ENCODE assay signal across 8 cellular contexts in genomic region chr7:95687759-95688343, GRCh38.
DNase-seq lines count a peak whose midpoint lies in the region; FAIRE-seq and TF ChIP-seq lines count a peak whose summit lies in the region.

No MANE protein-coding gene starts in this region.

- H3K9me3 ChIP-seq in ascending aorta: no peaks in the 10 kb centered on the region

- H3K27ac ChIP-seq in 22Rv1 (no peak overlapping the region), ascending aorta (no peak overlapping the region)

- H3K27me3 ChIP-seq in ascending aorta (no peaks in the 10 kb centered on the region), kidney epithelial cell (ENCODE audit: control insufficient read depth, insufficient read depth, low read length) (no peaks in the 10 kb centered on the region)

- FAIRE-seq in GM12892 (lab: Jason Lieb, UNC): peak; percentile 91

- intact Hi-C loops in ascending aorta (cut with DNase I): loop anchor here (1.0 to 5.0 kb wide), 2 partner anchors 177 to 251 kb away; partner anchors contain the start of gene PON2

- H3K4me3 ChIP-seq in ascending aorta (no peak overlapping the region), kidney epithelial cell (ENCODE audit: low read depth, low read length) (no peak overlapping the region)

- TF ChIP-seq CTCF in 22Rv1 (IDR thresholded peaks at IDR 0.05): peak; percentile 76
- TF ChIP-seq CTCF in ascending aorta (IDR thresholded peaks at IDR 0.05): peak in 2 of 3 experiments; percentile 32 to 40
- peak; percentile 36 for TF ChIP-seq CTCF in kidney epithelial cell (IDR thresholded peaks at IDR 0.05; ENCODE audit: insufficient read depth, low read length, poor library complexity, severe bottlenecking)

- no peaks in the 10 kb centered on the region for H3K36me3 ChIP-seq in ascending aorta
- no peaks in the 10 kb centered on the region for H3K36me3 ChIP-seq in kidney epithelial cell (ENCODE audit: control insufficient read depth, insufficient read depth, low read length)

- no peak for DNase-seq in GM12892 (ENCODE audit: insufficient read length)
- DNase-seq in NCI-H1694 treated with DMSO at 0.1 percent for 48 hours (lab: John Stamatoyannopoulos, UW): peak; percentile 42
- DNase-seq in ascending aorta (ENCODE audit: low spot score in 2 of 2): no peak
- no peak for DNase-seq in kidney epithelial cell (ENCODE audit: low read depth)
- DNase-seq in epidermal melanocyte (ENCODE audit: insufficient read length, low spot score): no peak
- DNase-seq in activated naive CD4-positive, alpha-beta T cell treated with Interleukin-2 at 50 U/mL for 16 hours: no peak
- DNase-seq in stimulated activated naive CD4-positive, alpha-beta T cell (lab: John Stamatoyannopoulos, UW): no peak

- no peaks in the 10 kb centered on the region for H3K4me1 ChIP-seq in ascending aorta

- TF ChIP-seq POLR2A in GM12892 (IDR thresholded peaks at IDR 0.05; ENCODE audit: low read depth, low read length): no peak
